In genomic region chr17:64988580-64989395, GRCh38 we compare ENCODE assay signal across 8 cellular contexts.
DNase-seq lines count a peak whose midpoint lies in the region; ATAC-seq and TF ChIP-seq lines count a peak whose summit lies in the region.
"Not testable (repeated sequence)": the region's sequence is repeated elsewhere in the genome, so short reads cannot be mapped to it uniquely, and the experiment has no call there.

No MANE protein-coding gene starts in this region.

- DNase-seq in AG04449 (ENCODE audit: low read depth, low spot score) (peak; percentile 47), GM13976 (ENCODE audit: low spot score) (peak; percentile 23), NCI-H2227 treated with DMSO at 0.1 percent for 48 hours (lab: John Stamatoyannopoulos, UW) (peak; percentile 16), cardiac fibroblast (ENCODE audit: low read depth in 2 of 2) (peak; percentile 51 to 68), fibroblast of villous mesenchyme (ENCODE audit: low read depth) (peak; percentile 70), sigmoid colon (peak; percentile 92)
- not testable (repeated sequence) for DNase-seq in activated CD4-positive, alpha-beta T cell treated with anti-CD3 and anti-CD28 coated beads, Interleukin-2, amount 10 ng/mL, durations not matched to agents 24 days and 14 days; left lung

- not testable (repeated sequence) for H3K27me3 Mint-ChIP-seq in activated CD4-positive, alpha-beta T cell treated with anti-CD3 and anti-CD28 coated beads, Interleukin-2, amount 10 ng/mL, durations not matched to agents 24 days and 14 days

- CTCF ChIA-PET in AG04449 (lab: Yijun Ruan, JAX), result interaction anchor here (0.7 kb wide), 1 partner anchor 686 kb away, joined by 3 read pairs; no protein-coding TSS in a partner anchor

- H3K27ac Mint-ChIP-seq in activated CD4-positive, alpha-beta T cell treated with anti-CD3 and anti-CD28 coated beads, Interleukin-2, amount 10 ng/mL, durations not matched to agents 24 days and 14 days, result peak overlapping the region; percentile 67

- 70 to 76% methylated on average over 13 of the region's 13 CpGs for WGBS in sigmoid colon, 2 donors

- H3K27ac ChIP-seq in left lung (peak overlapping the region; percentile 56 to 57), sigmoid colon (peak overlapping the region; percentile 79 to 85 (median 84))

- H3K4me3 Mint-ChIP-seq in activated CD4-positive, alpha-beta T cell treated with anti-CD3 and anti-CD28 coated beads, Interleukin-2, amount 10 ng/mL, durations not matched to agents 24 days and 14 days, result not testable (repeated sequence)

- ATAC-seq in left lung, result peak; percentile 46

- not testable (repeated sequence) for H3K9me3 ChIP-seq in left lung, sigmoid colon

- not testable (repeated sequence) for H3K9me3 Mint-ChIP-seq in activated CD4-positive, alpha-beta T cell treated with anti-CD3 and anti-CD28 coated beads, Interleukin-2, amount 10 ng/mL, durations not matched to agents 24 days and 14 days

- H3K36me3 Mint-ChIP-seq in activated CD4-positive, alpha-beta T cell treated with anti-CD3 and anti-CD28 coated beads, Interleukin-2, amount 10 ng/mL, durations not matched to agents 24 days and 14 days (ENCODE audit: low read depth), result not testable (repeated sequence)

- in situ Hi-C loops in GM13976 (cut with MboI; ENCODE audit: low sequenced_read_pairs, unreplicated experiment), result not testable (repeated sequence)

- H3K4me1 ChIP-seq in left lung, result peaks cover 9 to 42% of the 10 kb centered on the region in 2 donors
- H3K4me1 ChIP-seq in sigmoid colon, result peaks cover 0 to 55% (median 41%) of the 10 kb centered on the region in 4 donors

- intact Hi-C loops in activated CD4-positive, alpha-beta T cell treated with anti-CD3 and anti-CD28 coated beads, Interleukin-2, amount 10 ng/mL, durations not matched to agents 24 days and 14 days (cut with micrococcal nuclease); left lung (cut with DNase I); sigmoid colon (cut with DNase I): not testable (repeated sequence)

- peaks cover 56% of the 10 kb centered on the region for H3K4me1 Mint-ChIP-seq in activated CD4-positive, alpha-beta T cell treated with anti-CD3 and anti-CD28 coated beads, Interleukin-2, amount 10 ng/mL, durations not matched to agents 24 days and 14 days

- H3K4me3 ChIP-seq in AG04449 (ENCODE audit: low read depth, low read length); cardiac fibroblast (replicated peaks in 1 of 2; ENCODE audit: low read depth in 2 of 2, low read length in 2 of 2); fibroblast of villous mesenchyme (ENCODE audit: low read depth, low read length); left lung; sigmoid colon: not testable (repeated sequence)

- POLR2A ChIA-PET in AG04449 (lab: Yijun Ruan, JAX), result interaction anchor here (0.6 to 1.8 kb wide), 2 partner anchors 13 to 155 kb away, joined by 3 to 5 read pairs; no protein-coding TSS in a partner anchor

- TF ChIP-seq POLR2A in sigmoid colon (IDR thresholded peaks at IDR 0.05), result not testable (repeated sequence)

- TF ChIP-seq CTCF in AG04449 (IDR thresholded peaks at IDR 0.05; ENCODE audit: insufficient read depth, low read length, missing control alignments); GM13976 (IDR thresholded peaks at IDR 0.05; ENCODE audit: borderline replicate concordance, control extremely low read depth, extremely low read depth, insufficient read depth, missing control alignments); cardiac fibroblast (IDR thresholded peaks at IDR 0.05; ENCODE audit: low read depth, low read length); fibroblast of villous mesenchyme (IDR thresholded peaks at IDR 0.05; ENCODE audit: insufficient read depth, low read depth, low read length); left lung (IDR thresholded peaks at IDR 0.05); sigmoid colon (IDR thresholded peaks at IDR 0.05): not testable (repeated sequence)

- TF ChIP-seq EP300 in sigmoid colon (IDR thresholded peaks at IDR 0.05), result peak; percentile 57 to 90 (median 76)

- H3K27me3 ChIP-seq in left lung, sigmoid colon: not testable (repeated sequence)

- not testable (repeated sequence) for H3K36me3 ChIP-seq in left lung, sigmoid colon
